ENCODE assay signal across 17 cellular contexts in genomic region chr14:92523752-92524151, GRCh38.
"Had no signal": no experiment of that assay in that cellular context is flagged by ENCODE, and none has a peak within 500 bp of the region (broad histone marks: within the 10 kb centered on the region; RNA-seq: fewer than 3 reads in every experiment).

No MANE protein-coding gene starts in this region.

- H3K27ac Mint-ChIP-seq: T-helper 17 cell, type B pancreatic cell had no signal

- H3K9me3 ChIP-seq: adrenal gland, colonic mucosa, gastrocnemius medialis, heart right ventricle had no signal

- DNase-seq: activated naive CD4-positive, alpha-beta T cell treated with Interleukin-2 at 50 U/mL for 16 hours; caudate nucleus; colonic mucosa; effector memory CD4-positive, alpha-beta T cell; gastrocnemius medialis; heart right ventricle; islet precursor cell; mammary epithelial cell; retina; small intestine; T-helper 17 cell had no signal

- H3K4me1 ChIP-seq: colonic mucosa, gastrocnemius medialis had no signal

- H3K9ac ChIP-seq: parathyroid adenoma had no signal

- H3K4me3 ChIP-seq: adrenal gland, colonic mucosa, gastrocnemius medialis, heart right ventricle had no signal

- H3K27ac ChIP-seq: colonic mucosa, epithelial cell of prostate, gastrocnemius medialis, parathyroid adenoma had no signal

- H2AFZ ChIP-seq: parathyroid adenoma had no signal

- H3K27me3 Mint-ChIP-seq: T-helper 17 cell had no signal

- H3K27me3 ChIP-seq: adrenal gland, colonic mucosa, gastrocnemius medialis, heart right ventricle had no signal

- H3K4me3 Mint-ChIP-seq: T-helper 17 cell, type B pancreatic cell had no signal

- ATAC-seq: activated CD4-positive, CD25-positive, alpha-beta regulatory T cell treated with anti-CD3 and anti-CD28 coated beads, Interleukin-2, amount 50 U/mL, for 24 hours; gastrocnemius medialis; heart right ventricle; left lobe of liver; T-helper 17 cell had no signal

- H3K36me3 ChIP-seq: adrenal gland, colonic mucosa, gastrocnemius medialis, heart right ventricle had no signal
